22 cellular contexts compared by ENCODE assay signal in genomic region chr1:211731456-211732275, GRCh38. TPM values are rescaled to one million over a fixed set of nuclear protein-coding genes. Genes with fewer than 3 reads are reported as not detected.
DNase-seq lines count a peak whose midpoint lies in the region; FAIRE-seq and TF ChIP-seq lines count a peak whose summit lies in the region.
"Had no signal": no experiment of that assay in that cellular context is flagged by ENCODE, and none has a peak within 500 bp of the region (broad histone marks: within the 10 kb centered on the region; RNA-seq: fewer than 3 reads in every experiment).

No MANE protein-coding gene starts in this region.

- POLR2A ChIA-PET in A673 (lab: Charles Lee; ENCODE audit: low non-redundant PET) = no interaction called here

- no peaks in the 10 kb centered on the region for H3K4me1 Mint-ChIP-seq in activated naive CD4-positive, alpha-beta T cell treated with anti-CD3 and anti-CD28 coated beads for 36 hours (ENCODE audit: low read depth)
- H3K4me1 Mint-ChIP-seq: activated naive CD4-positive, alpha-beta T cell treated with anti-CD3 and anti-CD28 coated beads, Interleukin-2, amount 50 U/mL, for 24 hours had no signal

- H3K36me3 ChIP-seq in bronchial epithelial cell (ENCODE audit: control insufficient read depth, insufficient read depth, low read length) (no peaks in the 10 kb centered on the region), A673 (ENCODE audit: insufficient read depth, low read length, poor library complexity, severe bottlenecking) (no peaks in the 10 kb centered on the region)
- H3K36me3 ChIP-seq: breast epithelium, HAP-1, suprapubic skin had no signal

- no peak overlapping the region for H3K4me3 Mint-ChIP-seq in activated naive CD4-positive, alpha-beta T cell treated with anti-CD3 and anti-CD28 coated beads for 36 hours
- H3K4me3 Mint-ChIP-seq: activated naive CD4-positive, alpha-beta T cell treated with anti-CD3 and anti-CD28 coated beads, Interleukin-2, amount 50 U/mL, for 24 hours had no signal

- no peaks in the 10 kb centered on the region for H3K9me3 Mint-ChIP-seq in activated naive CD4-positive, alpha-beta T cell treated with anti-CD3 and anti-CD28 coated beads for 36 hours
- H3K9me3 Mint-ChIP-seq: activated naive CD4-positive, alpha-beta T cell treated with anti-CD3 and anti-CD28 coated beads, Interleukin-2, amount 50 U/mL, for 24 hours had no signal

- CTCF ChIA-PET in activated naive CD4-positive, alpha-beta T cell treated with anti-CD3 and anti-CD28 coated beads for 36 hours (lab: Charles Lee) = interaction anchor here (1.5 kb wide), 1 partner anchor 10 kb away, joined by 4 read pairs; no protein-coding TSS in a partner anchor
- CTCF ChIA-PET in A673 (lab: Charles Lee) = no interaction called here

- H3K27me3 ChIP-seq in bronchial epithelial cell (ENCODE audit: control insufficient read depth, insufficient read depth, low read length) (no peaks in the 10 kb centered on the region), A673 (replicated peaks; ENCODE audit: insufficient read depth, low read depth, low read length, poor library complexity) (no peaks in the 10 kb centered on the region)
- H3K27me3 ChIP-seq: breast epithelium, suprapubic skin had no signal

- intact Hi-C loops in activated naive CD4-positive, alpha-beta T cell treated with anti-CD3 and anti-CD28 coated beads for 36 hours (cut with micrococcal nuclease) = no loop called here
- intact Hi-C loops in A673 (cut with micrococcal nuclease; ENCODE audit: unreplicated experiment) = no loop called here

- H3K9me3 ChIP-seq in A673 (ENCODE audit: low read depth, low read length, poor library complexity, severe bottlenecking) = no peaks in the 10 kb centered on the region
- H3K9me3 ChIP-seq: breast epithelium, HAP-1, suprapubic skin had no signal

- H3K27ac Mint-ChIP-seq in activated naive CD4-positive, alpha-beta T cell treated with anti-CD3 and anti-CD28 coated beads for 36 hours = no peak overlapping the region
- H3K27ac Mint-ChIP-seq: activated naive CD4-positive, alpha-beta T cell treated with anti-CD3 and anti-CD28 coated beads, Interleukin-2, amount 50 U/mL, for 24 hours; progenitor cell of endocrine pancreas had no signal

- DNase-seq in NCI-H345 (lab: John Stamatoyannopoulos, UW) = peak; percentile 14
- no peak for DNase-seq in NCI-H345 treated with DMSO at 0.1 percent for 48 hours (lab: John Stamatoyannopoulos, UW; ENCODE audit: unreplicated experiment)
- no peak for DNase-seq in HTR-8/SVneo (ENCODE audit: insufficient read length, low spot score)
- DNase-seq in bronchial epithelial cell (ENCODE audit: low read depth) = peak; percentile 46
- peak; percentile 57 for DNase-seq in superior temporal gyrus (ENCODE audit: extremely low spot score)
- no peak for DNase-seq in activated naive CD4-positive, alpha-beta T cell treated with anti-CD3 and anti-CD28 coated beads for 36 hours
- no peak for DNase-seq in AG08395 (ENCODE audit: low spot score)
- DNase-seq in A673 (ENCODE audit: low spot score) = no peak
- DNase-seq: activated CD4-positive, alpha-beta T cell treated with anti-CD3 and anti-CD28 coated beads for 1 hour; activated CD8-positive, alpha-beta memory T cell treated with anti-CD3 and anti-CD28 coated beads, Interleukin-2, amount 50 U/mL, for 4 hours; COR-L47; effector CD8-positive, alpha-beta T cell; KBM-7; NCI-H1105; NCI-H748 treated with DMSO at 0.1 percent for 48 hours; SHP77; T-helper 2 cell had no signal

- no peaks in the 10 kb centered on the region for H3K27me3 Mint-ChIP-seq in activated naive CD4-positive, alpha-beta T cell treated with anti-CD3 and anti-CD28 coated beads for 36 hours (ENCODE audit: low read depth)
- H3K27me3 Mint-ChIP-seq: activated naive CD4-positive, alpha-beta T cell treated with anti-CD3 and anti-CD28 coated beads, Interleukin-2, amount 50 U/mL, for 24 hours had no signal

- H3K36me3 Mint-ChIP-seq in activated naive CD4-positive, alpha-beta T cell treated with anti-CD3 and anti-CD28 coated beads for 36 hours (ENCODE audit: low read depth) = no peaks in the 10 kb centered on the region
- H3K36me3 Mint-ChIP-seq: activated naive CD4-positive, alpha-beta T cell treated with anti-CD3 and anti-CD28 coated beads, Interleukin-2, amount 50 U/mL, for 24 hours had no signal

- peaks cover 7% of the 10 kb centered on the region for H3K4me1 ChIP-seq in A673 (ENCODE audit: insufficient read depth, low read length, poor library complexity, severe bottlenecking)

- peak; percentile 46 for FAIRE-seq in HTR-8/SVneo (lab: Jason Lieb, UNC)
- peak; percentile 88 for FAIRE-seq in bronchial epithelial cell (lab: Jason Lieb, UNC)

- H3K4me3 ChIP-seq in bronchial epithelial cell (ENCODE audit: low read depth, low read length) = no peak overlapping the region
- no peak overlapping the region for H3K4me3 ChIP-seq in A673 (ENCODE audit: low read depth, low read length, poor library complexity, severe bottlenecking)
- H3K4me3 ChIP-seq: breast epithelium, HAP-1, suprapubic skin had no signal

- no peak overlapping the region for H3K27ac ChIP-seq in A673 (ENCODE audit: low read depth, low read length, poor library complexity, severe bottlenecking)
- H3K27ac ChIP-seq: breast epithelium, suprapubic skin had no signal

- TF ChIP-seq CTCF in bronchial epithelial cell (IDR thresholded peaks at IDR 0.05; ENCODE audit: insufficient read depth, low read length, severe bottlenecking) (no peak), A673 (conservative IDR thresholded peaks at IDR 0.05; ENCODE audit: low read depth, low read length) (no peak)

- no TSS peak for BruUV-seq in A673 (replicated peaks; lab: Mats Ljungman, UMichigan)

RNA-seq across cellular contexts. Expression of gene NEK2, which starts 56.2 kb away (rescaled TPM):
- 0.26 TPM in 2 replicates for total RNA-seq in bronchial epithelial cell
- total RNA-seq in activated naive CD4-positive, alpha-beta T cell treated with anti-CD3 and anti-CD28 coated beads for 36 hours = 10 to 100 TPM; 60.8 to 62.3 TPM
- 45.7 and 48.8 TPM in 2 replicates for total RNA-seq in A673 (2021)

Comparison
In these comparisons a context has a peak if more than half of its experiments do, and no peak if none do; other contexts are left out.
1. DNase-seq: peak in NCI-H345 (single experiment), bronchial epithelial cell (single experiment) and superior temporal gyrus (single experiment); none in NCI-H345 treated with DMSO at 0.1 percent for 48 hours (single experiment), HTR-8/SVneo (single experiment), activated naive CD4-positive, alpha-beta T cell treated with anti-CD3 and anti-CD28 coated beads for 36 hours (single experiment), AG08395 (single experiment) and A673 (single experiment).
2. RNA of gene NEK2, which starts 56.2 kb away (total RNA-seq): 60.8 to 62.3 TPM in activated naive CD4-positive, alpha-beta T cell treated with anti-CD3 and anti-CD28 coated beads for 36 hours and 45.7 to 48.8 TPM in A673; 0.26 TPM in bronchial epithelial cell; every median in the first group is over 10 times any median in the second.